Comparison of ENCODE assay signal across 13 cellular contexts in genomic region chr11:496834-497564, GRCh38. TPM values are rescaled to one million over a fixed set of nuclear protein-coding genes. Genes with fewer than 3 reads are reported as not detected.
A peak's percentile ranks its signal among the peaks of the same experiment; 100 is the strongest.
DNase-seq lines count a peak whose midpoint lies in the region; ATAC-seq and TF ChIP-seq lines count a peak whose summit lies in the region.
"Had no signal": no experiment of that assay in that cellular context is flagged by ENCODE, and none has a peak within 500 bp of the region (broad histone marks: within the 10 kb centered on the region; RNA-seq: fewer than 3 reads in every experiment).

No MANE protein-coding gene starts in this region.

- peak overlapping the region; percentile 9 for H3K27ac Mint-ChIP-seq in activated CD4-positive, alpha-beta T cell treated with anti-CD3 and anti-CD28 coated beads, Interleukin-2, amount 10 ng/mL, durations not matched to agents 24 days and 14 days
- peak overlapping the region; percentile 69 for H3K27ac Mint-ChIP-seq in activated naive CD8-positive, alpha-beta T cell treated with anti-CD3 and anti-CD28 coated beads for 36 hours
- H3K27ac Mint-ChIP-seq in neural crest cell (ENCODE audit: unreplicated experiment) (peak overlapping the region; percentile 43), natural killer cell (no peak overlapping the region)

- peaks cover 7% of the 10 kb centered on the region for H3K4me1 Mint-ChIP-seq in activated CD4-positive, alpha-beta T cell treated with anti-CD3 and anti-CD28 coated beads, Interleukin-2, amount 10 ng/mL, durations not matched to agents 24 days and 14 days
- H3K4me1 Mint-ChIP-seq in activated naive CD8-positive, alpha-beta T cell treated with anti-CD3 and anti-CD28 coated beads for 36 hours = peaks cover 6% of the 10 kb centered on the region
- H3K4me1 Mint-ChIP-seq in neural crest cell = no peaks in the 10 kb centered on the region
- H3K4me1 Mint-ChIP-seq in natural killer cell = peaks cover 0 to 7% of the 10 kb centered on the region in 2 donors

- no peak for ATAC-seq in natural killer cell

- no peak overlapping the region for H3K4me3 Mint-ChIP-seq in activated CD4-positive, alpha-beta T cell treated with anti-CD3 and anti-CD28 coated beads, Interleukin-2, amount 10 ng/mL, durations not matched to agents 24 days and 14 days
- no peak overlapping the region for H3K4me3 Mint-ChIP-seq in activated naive CD8-positive, alpha-beta T cell treated with anti-CD3 and anti-CD28 coated beads for 36 hours
- H3K4me3 Mint-ChIP-seq in neural crest cell (peak overlapping the region; percentile 44), natural killer cell (no peak overlapping the region)

- intact Hi-C loops in activated CD4-positive, alpha-beta T cell treated with anti-CD3 and anti-CD28 coated beads, Interleukin-2, amount 10 ng/mL, durations not matched to agents 24 days and 14 days (cut with micrococcal nuclease) = no loop called here
- intact Hi-C loops in natural killer cell (cut with micrococcal nuclease) = no loop called here

- TF ChIP-seq CTCF in neural crest cell (conservative IDR thresholded peaks at IDR 0.05) = no peak
- no peak for TF ChIP-seq CTCF in natural killer cell (IDR thresholded peaks at IDR 0.05)

- peaks cover 49% of the 10 kb centered on the region for H3K36me3 Mint-ChIP-seq in activated CD4-positive, alpha-beta T cell treated with anti-CD3 and anti-CD28 coated beads, Interleukin-2, amount 10 ng/mL, durations not matched to agents 24 days and 14 days (ENCODE audit: low read depth)
- H3K36me3 Mint-ChIP-seq in activated naive CD8-positive, alpha-beta T cell treated with anti-CD3 and anti-CD28 coated beads for 36 hours = peaks cover 24% of the 10 kb centered on the region
- peaks cover 27% of the 10 kb centered on the region for H3K36me3 Mint-ChIP-seq in neural crest cell (ENCODE audit: low read depth)
- H3K36me3 Mint-ChIP-seq in natural killer cell = peaks cover 9% of the 10 kb centered on the region

- no peaks in the 10 kb centered on the region for H3K9me3 Mint-ChIP-seq in activated CD4-positive, alpha-beta T cell treated with anti-CD3 and anti-CD28 coated beads, Interleukin-2, amount 10 ng/mL, durations not matched to agents 24 days and 14 days
- H3K9me3 Mint-ChIP-seq in activated naive CD8-positive, alpha-beta T cell treated with anti-CD3 and anti-CD28 coated beads for 36 hours = no peaks in the 10 kb centered on the region
- H3K9me3 Mint-ChIP-seq in neural crest cell (peaks cover 9% of the 10 kb centered on the region), natural killer cell (no peaks in the 10 kb centered on the region)

- H3K27me3 Mint-ChIP-seq in activated CD4-positive, alpha-beta T cell treated with anti-CD3 and anti-CD28 coated beads, Interleukin-2, amount 10 ng/mL, durations not matched to agents 24 days and 14 days = no peaks in the 10 kb centered on the region
- no peaks in the 10 kb centered on the region for H3K27me3 Mint-ChIP-seq in activated naive CD8-positive, alpha-beta T cell treated with anti-CD3 and anti-CD28 coated beads for 36 hours
- peaks cover 3% of the 10 kb centered on the region for H3K27me3 Mint-ChIP-seq in neural crest cell (ENCODE audit: low read depth)
- H3K27me3 Mint-ChIP-seq in natural killer cell (ENCODE audit: low read depth in 2 of 2) = no peaks in the 10 kb centered on the region

- DNase-seq in activated CD4-positive, alpha-beta T cell treated with anti-CD3 and anti-CD28 coated beads, Interleukin-2, amount 10 ng/mL, durations not matched to agents 24 days and 14 days = no peak
- no peak for DNase-seq in activated CD4-positive, alpha-beta T cell treated with anti-CD3 and anti-CD28 coated beads, Interleukin-2, amount 50 U/mL, for 4 hours
- DNase-seq in ELR (ENCODE audit: low read depth) = peak; percentile 25
- no peak for DNase-seq in activated naive CD8-positive, alpha-beta T cell treated with anti-CD3 and anti-CD28 coated beads for 36 hours
- no peak for DNase-seq in neural crest cell (ENCODE audit: low read depth, low spot score)
- DNase-seq in cerebellum (ENCODE audit: low spot score) = no peak
- no peak for DNase-seq in natural killer cell
- no peak for DNase-seq in central memory CD4-positive, alpha-beta T cell
- DNase-seq: ACHN, anterior cingulate cortex, NCI-H187 treated with DMSO at 0.1 percent for 48 hours, OCI-M1 had no signal

RNA-seq across cellular contexts. Expression of gene RNH1, which starts 10.0 kb away (rescaled TPM):
- total RNA-seq in activated CD4-positive, alpha-beta T cell treated with anti-CD3 and anti-CD28 coated beads, Interleukin-2, amount 10 ng/mL, durations not matched to agents 24 days and 14 days = 130 and 134 TPM in 2 replicates
- total RNA-seq in activated naive CD8-positive, alpha-beta T cell treated with anti-CD3 and anti-CD28 coated beads for 36 hours = 10 to 100 TPM; 94.7 to 97.2 TPM
- total RNA-seq in neural crest cell (69.2 and 71.1 TPM in 2 replicates), cerebellum (33.9 TPM), natural killer cell (100 to 1,000 TPM; 113 to 120 (median 118) TPM)

RNA-seq across cellular contexts. Expression of gene HRAS, which starts 38.4 kb away (rescaled TPM):
- 70.8 and 94.4 TPM in 2 replicates for total RNA-seq in activated CD4-positive, alpha-beta T cell treated with anti-CD3 and anti-CD28 coated beads, Interleukin-2, amount 10 ng/mL, durations not matched to agents 24 days and 14 days
- total RNA-seq in activated naive CD8-positive, alpha-beta T cell treated with anti-CD3 and anti-CD28 coated beads for 36 hours = 10 to 100 TPM; 46.0 to 48.7 TPM
- total RNA-seq in neural crest cell = 90.6 and 93.5 TPM in 2 replicates
- 16.2 TPM for total RNA-seq in cerebellum
- 10 to 100 TPM; 27.6 to 35.0 (median 30.6) TPM for total RNA-seq in natural killer cell

RNA-seq across cellular contexts. Expression of gene LRRC56, which starts 40.3 kb away (rescaled TPM):
- total RNA-seq in activated CD4-positive, alpha-beta T cell treated with anti-CD3 and anti-CD28 coated beads, Interleukin-2, amount 10 ng/mL, durations not matched to agents 24 days and 14 days = 2.1 and 2.3 TPM in 2 replicates
- total RNA-seq in activated naive CD8-positive, alpha-beta T cell treated with anti-CD3 and anti-CD28 coated beads for 36 hours = 1 to 10 TPM; 1.4 to 2.2 TPM
- total RNA-seq in neural crest cell = 2.1 and 2.4 TPM in 2 replicates
- 1.5 TPM for total RNA-seq in cerebellum
- total RNA-seq in natural killer cell = 1 to 10 TPM; 1.5 to 2.4 (median 2.2) TPM

RNA-seq across cellular contexts. Expression of gene PTDSS2, which starts 46.9 kb away (rescaled TPM):
- 31.0 and 31.8 TPM in 2 replicates for total RNA-seq in activated CD4-positive, alpha-beta T cell treated with anti-CD3 and anti-CD28 coated beads, Interleukin-2, amount 10 ng/mL, durations not matched to agents 24 days and 14 days
- 10 to 100 TPM; 17.3 to 18.2 TPM for total RNA-seq in activated naive CD8-positive, alpha-beta T cell treated with anti-CD3 and anti-CD28 coated beads for 36 hours
- 51.2 and 52.4 TPM in 2 replicates for total RNA-seq in neural crest cell
- total RNA-seq in cerebellum = 26.9 TPM
- total RNA-seq in natural killer cell = 10 to 100 TPM; 21.5 to 25.1 (median 23.4) TPM

RNA-seq across cellular contexts. Expression of gene ANO9, which starts 55.2 kb away (rescaled TPM):
- total RNA-seq in activated CD4-positive, alpha-beta T cell treated with anti-CD3 and anti-CD28 coated beads, Interleukin-2, amount 10 ng/mL, durations not matched to agents 24 days and 14 days = 35.4 and 36.9 TPM in 2 replicates
- total RNA-seq in activated naive CD8-positive, alpha-beta T cell treated with anti-CD3 and anti-CD28 coated beads for 36 hours = 10 to 100 TPM; 22.2 to 22.9 TPM
- total RNA-seq in neural crest cell (not detected in 2 replicates), cerebellum (not detected), natural killer cell (10 to 100 TPM; 15.1 to 21.3 (median 15.1) TPM)
- total RNA-seq: frontal cortex had no signal

Comparison
In these comparisons a context has a peak if more than half of its experiments do, and no peak if none do; other contexts are left out.
1. H3K27ac Mint-ChIP-seq: peak in activated CD4-positive, alpha-beta T cell treated with anti-CD3 and anti-CD28 coated beads, Interleukin-2, amount 10 ng/mL, durations not matched to agents 24 days and 14 days (single experiment), activated naive CD8-positive, alpha-beta T cell treated with anti-CD3 and anti-CD28 coated beads for 36 hours (single experiment) and neural crest cell (single experiment); none in natural killer cell (0 of 2).